In the genomic region with DNA sequence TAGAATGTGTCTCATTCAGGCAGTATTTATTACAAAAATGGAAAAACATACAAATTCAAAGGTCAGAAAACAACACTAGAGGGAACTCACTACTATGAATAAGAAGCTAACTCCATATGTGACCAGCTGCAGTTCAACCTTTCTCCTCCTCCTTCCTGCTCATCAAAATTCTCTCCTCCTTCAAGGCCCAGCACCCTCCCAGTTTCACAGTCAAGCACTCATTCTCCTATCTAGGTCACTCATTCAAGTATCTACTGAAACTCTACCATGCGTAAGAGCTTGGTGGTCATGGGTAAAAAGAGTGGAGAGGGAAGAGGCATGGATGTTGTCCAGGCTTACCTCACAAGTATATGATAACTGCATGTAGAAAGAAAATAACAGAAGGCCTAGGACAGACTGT, we compare ENCODE assay signal across 13 cellular contexts. TPM values are rescaled to one million over a fixed set of nuclear protein-coding genes. Genes with fewer than 3 reads are reported as not detected.
DNase-seq lines count a peak whose midpoint lies in the region; ATAC-seq, FAIRE-seq and TF ChIP-seq lines count a peak whose summit lies in the region.
"Had no signal": no experiment of that assay in that cellular context is flagged by ENCODE, and none has a peak within 500 bp of the region (broad histone marks: within the 10 kb centered on the region; RNA-seq: fewer than 3 reads in every experiment).

No MANE protein-coding gene starts in this region.

- POLR2A ChIA-PET in activated CD4-positive, alpha-beta T cell treated with anti-CD3 and anti-CD28 coated beads, Interleukin-2, amount 10 ng/mL, durations not matched to agents 7 days and 5 days (lab: Charles Lee) = no interaction called here

- ATAC-seq in activated CD8-positive, alpha-beta memory T cell treated with anti-CD3 and anti-CD28 coated beads, Interleukin-2, amount 10 ng/mL, durations not matched to agents 7 days and 5 days = no peak
- peak in 3 of 4 donors; percentile 61 to 79 (median 79) for ATAC-seq in heart left ventricle

- H3K9me3 Mint-ChIP-seq in activated CD8-positive, alpha-beta memory T cell treated with anti-CD3 and anti-CD28 coated beads, Interleukin-2, amount 10 ng/mL, durations not matched to agents 7 days and 5 days (ENCODE audit: low read depth) = peaks cover under 1% of the 10 kb centered on the region
- peaks cover 3% of the 10 kb centered on the region for H3K9me3 Mint-ChIP-seq in activated CD4-positive, alpha-beta T cell treated with anti-CD3 and anti-CD28 coated beads, Interleukin-2, amount 10 ng/mL, durations not matched to agents 7 days and 5 days

- no peaks in the 10 kb centered on the region for H3K36me3 ChIP-seq in heart left ventricle
- no peaks in the 10 kb centered on the region for H3K36me3 ChIP-seq in small intestine (ENCODE audit: control insufficient read depth in 2 of 2, insufficient read depth in 2 of 2, low read length in 2 of 2)

- 44 to 60% (median 49%) methylated on average over 1 of the region's 1 CpG for WGBS in heart left ventricle, 4 donors
- 86 to 90% (median 89%) methylated on average over 1 of the region's 1 CpG for WGBS in small intestine, 3 donors

- TF ChIP-seq POLR2A in heart left ventricle (IDR thresholded peaks at IDR 0.05) = no peak

- peaks cover 9% of the 10 kb centered on the region for H3K4me1 Mint-ChIP-seq in activated CD8-positive, alpha-beta memory T cell treated with anti-CD3 and anti-CD28 coated beads, Interleukin-2, amount 10 ng/mL, durations not matched to agents 7 days and 5 days
- H3K4me1 Mint-ChIP-seq in activated CD4-positive, alpha-beta T cell treated with anti-CD3 and anti-CD28 coated beads, Interleukin-2, amount 10 ng/mL, durations not matched to agents 7 days and 5 days = peaks cover 10% of the 10 kb centered on the region

- intact Hi-C loops in heart left ventricle (cut with DNase I) = no loop called here

- H3K36me3 Mint-ChIP-seq in activated CD8-positive, alpha-beta memory T cell treated with anti-CD3 and anti-CD28 coated beads, Interleukin-2, amount 10 ng/mL, durations not matched to agents 7 days and 5 days = peaks cover 23% of the 10 kb centered on the region
- H3K36me3 Mint-ChIP-seq in activated CD4-positive, alpha-beta T cell treated with anti-CD3 and anti-CD28 coated beads, Interleukin-2, amount 10 ng/mL, durations not matched to agents 7 days and 5 days (ENCODE audit: low read depth) = peaks cover 8% of the 10 kb centered on the region

- H3K27ac ChIP-seq in heart left ventricle (no peak overlapping the region), small intestine (ENCODE audit: low read depth in 1 of 2, low read length in 1 of 2) (peak overlapping the region; percentile 41 to 54)

- no peak for DNase-seq in activated CD8-positive, alpha-beta memory T cell treated with anti-CD3 and anti-CD28 coated beads, Interleukin-2, amount 10 ng/mL, durations not matched to agents 7 days and 5 days
- no peak for DNase-seq in activated CD8-positive, alpha-beta memory T cell treated with anti-CD3 and anti-CD28 coated beads, Interleukin-2, amount 50 U/mL, for 4 hours
- DNase-seq in NCI-H2029 (lab: John Stamatoyannopoulos, UW) (peak; percentile 10), heart left ventricle (no peak), small intestine (no peak), hepatic stellate cell (ENCODE audit: low spot score) (no peak), NCI-H146 treated with DMSO at 0.1 percent for 48 hours (lab: John Stamatoyannopoulos, UW; ENCODE audit: unreplicated experiment) (no peak)
- no peak for DNase-seq in activated CD4-positive, alpha-beta T cell treated with anti-CD3 and anti-CD28 coated beads, Interleukin-2, amount 10 ng/mL, durations not matched to agents 7 days and 5 days
- DNase-seq: EL, GOT3, NCI-H69, SIG-M5 had no signal

- H3K9me3 ChIP-seq in heart left ventricle (peaks cover 0 to 8% (median 3%) of the 10 kb centered on the region in 12 donors), small intestine (ENCODE audit: control insufficient read depth, low read depth) (no peaks in the 10 kb centered on the region)

- peak overlapping the region; percentile 35 for H3K27ac Mint-ChIP-seq in activated CD8-positive, alpha-beta memory T cell treated with anti-CD3 and anti-CD28 coated beads, Interleukin-2, amount 10 ng/mL, durations not matched to agents 7 days and 5 days
- no peak overlapping the region for H3K27ac Mint-ChIP-seq in activated CD4-positive, alpha-beta T cell treated with anti-CD3 and anti-CD28 coated beads, Interleukin-2, amount 10 ng/mL, durations not matched to agents 7 days and 5 days

- H3K27me3 ChIP-seq in heart left ventricle = no peaks in the 10 kb centered on the region
- no peaks in the 10 kb centered on the region for H3K27me3 ChIP-seq in small intestine (ENCODE audit: control insufficient read depth in 2 of 2, insufficient read depth in 2 of 2, low read length in 2 of 2)

- no peak overlapping the region for H3K4me3 Mint-ChIP-seq in activated CD8-positive, alpha-beta memory T cell treated with anti-CD3 and anti-CD28 coated beads, Interleukin-2, amount 10 ng/mL, durations not matched to agents 7 days and 5 days
- no peak overlapping the region for H3K4me3 Mint-ChIP-seq in activated CD4-positive, alpha-beta T cell treated with anti-CD3 and anti-CD28 coated beads, Interleukin-2, amount 10 ng/mL, durations not matched to agents 7 days and 5 days

- no peak for FAIRE-seq in small intestine (lab: Jason Lieb, UNC)
- FAIRE-seq: bronchial epithelial cell had no signal

- CTCF ChIA-PET in activated CD8-positive, alpha-beta memory T cell treated with anti-CD3 and anti-CD28 coated beads, Interleukin-2, amount 10 ng/mL, durations not matched to agents 7 days and 5 days (lab: Charles Lee) = no interaction called here
- CTCF ChIA-PET in activated CD4-positive, alpha-beta T cell treated with anti-CD3 and anti-CD28 coated beads, Interleukin-2, amount 10 ng/mL, durations not matched to agents 7 days and 5 days (lab: Charles Lee) = interaction anchor here (0.7 kb wide), 1 partner anchor 847 kb away, joined by 3 read pairs; no protein-coding TSS in a partner anchor

- H3K27me3 Mint-ChIP-seq in activated CD8-positive, alpha-beta memory T cell treated with anti-CD3 and anti-CD28 coated beads, Interleukin-2, amount 10 ng/mL, durations not matched to agents 7 days and 5 days = no peaks in the 10 kb centered on the region
- H3K27me3 Mint-ChIP-seq in activated CD4-positive, alpha-beta T cell treated with anti-CD3 and anti-CD28 coated beads, Interleukin-2, amount 10 ng/mL, durations not matched to agents 7 days and 5 days = no peaks in the 10 kb centered on the region

- H3K4me3 ChIP-seq in heart left ventricle (no peak overlapping the region), small intestine (ENCODE audit: low read depth in 1 of 2, low read length in 2 of 2) (no peak overlapping the region)

- H3K4me1 ChIP-seq in heart left ventricle (peaks cover 4 to 64% (median 40%) of the 10 kb centered on the region in 12 donors), small intestine (ENCODE audit: control insufficient read depth in 2 of 2, insufficient read depth in 1 of 2, low read depth in 1 of 2, low read length in 1 of 2) (peaks cover 5 to 14% of the 10 kb centered on the region in 2 donors)

- peak in 1 of 12 donors; percentile 18 for TF ChIP-seq CTCF in heart left ventricle (IDR thresholded peaks at IDR 0.05)

RNA-seq across cellular contexts. Expression of gene ECPAS, which starts 27.6 kb away (rescaled TPM):
- total RNA-seq in activated CD8-positive, alpha-beta memory T cell treated with anti-CD3 and anti-CD28 coated beads, Interleukin-2, amount 10 ng/mL, durations not matched to agents 7 days and 5 days = 10 to 100 TPM; 72.8 to 75.3 TPM
- total RNA-seq in heart left ventricle = 100 to 1,000 TPM in 7 of 9 donors, 10 to 100 TPM in 2; 73.2 to 116 (median 103) TPM
- 10 to 100 TPM; 28.9 to 43.3 TPM for polyA plus RNA-seq in heart left ventricle
- polyA plus RNA-seq in small intestine = 10 to 100 TPM; 24.0 to 27.0 (median 25.3) TPM
- total RNA-seq in activated CD4-positive, alpha-beta T cell treated with anti-CD3 and anti-CD28 coated beads, Interleukin-2, amount 10 ng/mL, durations not matched to agents 7 days and 5 days = 10 to 100 TPM; 55.5 to 69.4 TPM

Comparison
In these comparisons a context has a peak if more than half of its experiments do, and no peak if none do; other contexts are left out.
1. H3K27ac ChIP-seq: peak in small intestine (2 of 2); none in heart left ventricle (0 of 12).